15 cellular contexts compared by ENCODE assay signal in genomic region chr6:22029169-22029568, GRCh38.
A peak's percentile ranks its signal among the peaks of the same experiment; 100 is the strongest.
DNase-seq lines count a peak whose midpoint lies in the region; ATAC-seq and TF ChIP-seq lines count a peak whose summit lies in the region.
"Had no signal": no experiment of that assay in that cellular context is flagged by ENCODE, and none has a peak within 500 bp of the region (broad histone marks: within the 10 kb centered on the region; RNA-seq: fewer than 3 reads in every experiment).

No MANE protein-coding gene starts in this region.

- no peak overlapping the region for H3K4me3 ChIP-seq in ACC112 (ENCODE audit: low read depth, low read length)
- H3K4me3 ChIP-seq in cardiac fibroblast (replicated peaks in 1 of 2; ENCODE audit: low read depth in 2 of 2, low read length in 2 of 2): no peak overlapping the region
- H3K4me3 ChIP-seq: testis had no signal

- H3K36me3 ChIP-seq in ACC112 (ENCODE audit: insufficient read depth, low read length): no peaks in the 10 kb centered on the region

- H3K27ac Mint-ChIP-seq in nephron progenitor cell: peak overlapping the region; percentile 0
- H3K27ac Mint-ChIP-seq: IgD-negative memory B cell; T-helper 1 cell treated with Interleukin-12 subunit alpha and Interleukin-12 subunit beta and Interleukin-4 antibody, amounts not matched to agents 30 μg/mL and 1 μg/mL, for 36 hours had no signal

- no peaks in the 10 kb centered on the region for H3K9me3 Mint-ChIP-seq in nephron progenitor cell

- peaks cover 9% of the 10 kb centered on the region for H3K4me1 ChIP-seq in ACC112 (ENCODE audit: control insufficient read depth, insufficient read depth, low read length, unreplicated experiment)

- no peak overlapping the region for H3K4me3 Mint-ChIP-seq in nephron progenitor cell
- H3K4me3 Mint-ChIP-seq: IgD-negative memory B cell; T-helper 1 cell treated with Interleukin-12 subunit alpha and Interleukin-12 subunit beta and Interleukin-4 antibody, amounts not matched to agents 30 μg/mL and 1 μg/mL, for 36 hours had no signal

- H3K36me3 Mint-ChIP-seq in nephron progenitor cell (ENCODE audit: low read depth): peaks cover 58% of the 10 kb centered on the region
- H3K36me3 Mint-ChIP-seq: IgD-negative memory B cell had no signal

- TF ChIP-seq CTCF in GM20000 (IDR thresholded peaks at IDR 0.05; ENCODE audit: extremely low read depth, missing control alignments) (no peak), cardiac fibroblast (IDR thresholded peaks at IDR 0.05; ENCODE audit: low read depth, low read length) (no peak), nephron progenitor cell (IDR thresholded peaks at IDR 0.05) (no peak), GM13976 (IDR thresholded peaks at IDR 0.05; ENCODE audit: borderline replicate concordance, control extremely low read depth, extremely low read depth, insufficient read depth, missing control alignments) (no peak)

- H2AFZ ChIP-seq in ACC112 (ENCODE audit: low read length, unreplicated experiment): peak overlapping the region; percentile 9

- no peaks in the 10 kb centered on the region for H3K79me2 ChIP-seq in ACC112 (ENCODE audit: control insufficient read depth, insufficient read depth, low read length, unreplicated experiment)

- in situ Hi-C loops in GM13976 (cut with MboI; ENCODE audit: low sequenced_read_pairs, unreplicated experiment): no loop called here

- peaks cover 40% of the 10 kb centered on the region for H3K4me1 Mint-ChIP-seq in nephron progenitor cell

- peaks cover 3% of the 10 kb centered on the region for H3K27me3 Mint-ChIP-seq in nephron progenitor cell (ENCODE audit: low read depth, poor library complexity)
- H3K27me3 Mint-ChIP-seq: IgD-negative memory B cell had no signal

- H3K27me3 ChIP-seq in ACC112 (ENCODE audit: insufficient read depth, low read length): no peaks in the 10 kb centered on the region
- H3K27me3 ChIP-seq: testis had no signal

- ATAC-seq in GM19324 (IDR thresholded peaks at IDR 0.05; ENCODE audit: low FRiP score, unreplicated experiment): no peak

- H3K27ac ChIP-seq in ACC112 (ENCODE audit: low read depth, low read length): no peak overlapping the region

- peak; percentile 5 for DNase-seq in GM20000 (ENCODE audit: low spot score)
- peak; percentile 23 to 35 for DNase-seq in cardiac fibroblast (ENCODE audit: low read depth in 2 of 2)
- DNase-seq in nephron progenitor cell: no peak
- DNase-seq in ecto neural progenitor cell (ENCODE audit: low spot score): no peak
- DNase-seq in activated effector memory CD4-positive, alpha-beta T cell treated with Interleukin-2 at 50 U/mL for 16 hours: no peak
- DNase-seq in GM13976 (ENCODE audit: low spot score): no peak
- DNase-seq: activated effector memory CD4-positive, alpha-beta T cell treated with anti-CD3 and anti-CD28 coated beads, Interleukin-2, amount 50 U/mL, for 16 hours; NCI-H146; NCI-H526 treated with DMSO at 0.1 percent for 48 hours; RPMI8226; testis had no signal

Comparison
In these comparisons a context has a peak if more than half of its experiments do, and no peak if none do; other contexts are left out.
1. DNase-seq: peak in GM20000 (single experiment) and cardiac fibroblast (2 of 2); none in nephron progenitor cell (single experiment), ecto neural progenitor cell (single experiment), activated effector memory CD4-positive, alpha-beta T cell treated with Interleukin-2 at 50 U/mL for 16 hours (single experiment) and GM13976 (single experiment).